ENCODE assay signal across 8 cellular contexts in the genomic region with DNA sequence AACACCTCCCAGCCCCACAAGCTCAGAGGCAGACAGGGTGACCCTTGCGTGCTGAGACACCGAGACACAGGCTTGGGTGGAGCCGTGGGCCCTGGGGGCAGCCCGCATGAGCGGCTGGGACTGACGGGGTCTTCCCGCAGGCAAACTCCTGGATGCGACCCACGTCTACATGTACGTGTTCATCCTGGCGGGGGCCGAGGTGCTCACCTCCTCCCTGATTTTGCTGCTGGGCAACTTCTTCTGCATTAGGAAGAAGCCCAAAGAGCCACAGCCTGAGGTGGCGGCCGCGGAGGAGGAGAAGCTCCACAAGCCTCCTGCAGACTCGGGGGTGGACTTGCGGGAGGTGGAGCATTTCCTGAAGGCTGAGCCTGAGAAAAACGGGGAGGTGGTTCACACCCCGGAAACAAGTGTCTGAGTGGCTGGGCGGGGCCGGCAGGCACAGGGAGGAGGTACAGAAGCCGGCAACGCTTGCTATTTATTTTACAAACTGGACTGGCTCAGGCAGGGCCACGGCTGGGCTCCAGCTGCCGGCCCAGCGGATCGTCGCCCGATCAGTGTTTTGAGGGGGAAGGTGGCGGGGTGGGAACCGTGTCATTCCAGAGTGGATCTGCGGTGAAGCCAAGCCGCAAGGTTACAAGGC. TPM values are rescaled to one million over a fixed set of nuclear protein-coding genes. Genes with fewer than 3 reads are reported as not detected.
DNase-seq lines count a peak whose midpoint lies in the region; TF ChIP-seq lines count a peak whose summit lies in the region.

No MANE protein-coding gene starts in this region.

- H3K4me3 ChIP-seq in esophagus muscularis mucosa (peak overlapping the region; percentile 12 to 30 (median 18)), osteoblast (ENCODE audit: insufficient read depth, low read length) (no peak overlapping the region), uterus (peak overlapping the region in 1 of 2 donors; percentile 7)

- H3K27me3 ChIP-seq in esophagus muscularis mucosa (no peaks in the 10 kb centered on the region), osteoblast (ENCODE audit: insufficient read depth, low read length) (no peaks in the 10 kb centered on the region), uterus (no peaks in the 10 kb centered on the region)

- H3K27ac ChIP-seq in esophagus muscularis mucosa (replicated peaks in 1 of 4) (peak overlapping the region; percentile 81 to 89 (median 85)), osteoblast (ENCODE audit: low read depth, low read length) (peak overlapping the region; percentile 60), uterus (peak overlapping the region; percentile 86)

- H3K9me3 ChIP-seq in esophagus muscularis mucosa (no peaks in the 10 kb centered on the region), osteoblast (ENCODE audit: low read depth, low read length) (no peaks in the 10 kb centered on the region), uterus (no peaks in the 10 kb centered on the region)

- no peak overlapping the region for H2AFZ ChIP-seq in osteoblast (ENCODE audit: low read length)

- H3K36me3 ChIP-seq in esophagus muscularis mucosa (peaks cover 8 to 46% (median 37%) of the 10 kb centered on the region in 4 donors), osteoblast (ENCODE audit: insufficient read depth, low read length) (peaks cover 59% of the 10 kb centered on the region), uterus (no peaks in the 10 kb centered on the region)

- H4K20me1 ChIP-seq in osteoblast (ENCODE audit: insufficient read depth, low read length): peaks cover 96% of the 10 kb centered on the region

- peak overlapping the region; percentile 28 for H3K4me2 ChIP-seq in osteoblast (ENCODE audit: insufficient read depth, low read length)

- peaks cover 74% of the 10 kb centered on the region for H3K79me2 ChIP-seq in osteoblast (ENCODE audit: insufficient read depth, low read length)

- TF ChIP-seq POLR2A in esophagus muscularis mucosa (IDR thresholded peaks at IDR 0.05; ENCODE audit: low read depth): no peak
- peak in 1 of 2 donors; percentile 46 for TF ChIP-seq POLR2A in uterus (IDR thresholded peaks at IDR 0.05)

- intact Hi-C loops in esophagus muscularis mucosa (cut with DNase I) (loop anchor here (5.0 kb wide), 1 partner anchor 54 kb away; no protein-coding TSS in a partner anchor), uterus (cut with DNase I; ENCODE audit: low total_unique reads) (loop anchor here (10.0 kb wide), 1 partner anchor 86 kb away; no protein-coding TSS in a partner anchor)

- DNase-seq in DMS53 (lab: John Stamatoyannopoulos, UW): peak; percentile 93
- peak; percentile 62 for DNase-seq in NCI-H2227 (lab: John Stamatoyannopoulos, UW; ENCODE audit: unreplicated experiment)
- DNase-seq in activated T-cell treated with anti-CD3 and anti-CD28 coated beads for 48 hours (ENCODE audit: low read depth): peak; percentile 62
- no peak for DNase-seq in esophagus muscularis mucosa (ENCODE audit: extremely low spot score)
- peak; percentile 98 for DNase-seq in osteoblast (ENCODE audit: insufficient read length, low spot score, missing footprints)
- peak; percentile 82 to 84 for DNase-seq in uterus
- no peak for DNase-seq in NCI-H1048 (lab: John Stamatoyannopoulos, UW)
- DNase-seq in amniotic stem cell (lab: John Stamatoyannopoulos, UW): no peak

- WGBS in esophagus muscularis mucosa: 20% methylated on average over 11 of the region's 33 CpGs

- TF ChIP-seq EP300 in esophagus muscularis mucosa (IDR thresholded peaks at IDR 0.05): no peak

- H3K4me1 ChIP-seq in esophagus muscularis mucosa (peaks cover 74 to 96% (median 91%) of the 10 kb centered on the region in 4 donors), osteoblast (ENCODE audit: insufficient read depth, low read length) (peaks cover 38% of the 10 kb centered on the region), uterus (peaks cover 11 to 63% of the 10 kb centered on the region in 2 donors)

- TF ChIP-seq CTCF in esophagus muscularis mucosa (IDR thresholded peaks at IDR 0.05): no peak
- TF ChIP-seq CTCF in osteoblast (IDR thresholded peaks at IDR 0.05; ENCODE audit: extremely low read depth, low read depth, low read length): no peak
- TF ChIP-seq CTCF in uterus (IDR thresholded peaks at IDR 0.05): no peak

RNA-seq across cellular contexts. Expression of a gene that starts 9.8 kb away (rescaled TPM):
- total RNA-seq in esophagus muscularis mucosa: 10 to 100 TPM; 17.0 to 28.8 (median 23.4) TPM
- 129 and 222 TPM in 2 replicates for total RNA-seq in osteoblast
- total RNA-seq in uterus: 10 to 100 TPM in 2 of 4 donors, 1 to 10 TPM in 2; 1.5 to 28.6 (median 12.2) TPM

RNA-seq across cellular contexts. Expression of a gene that starts 26.0 kb away (rescaled TPM):
- total RNA-seq in esophagus muscularis mucosa: 10 to 100 TPM in 3 of 4 donors, 1 to 10 TPM in 1; 8.4 to 21.6 (median 16.4) TPM
- 21.0 and 25.9 TPM in 2 replicates for total RNA-seq in osteoblast
- total RNA-seq in uterus: 10 to 100 TPM in 2 of 4 donors, 1 to 10 TPM in 2; 4.4 to 88.2 (median 17.6) TPM

RNA-seq across cellular contexts. Expression of a gene that starts 34.8 kb away (rescaled TPM):
- 10 to 100 TPM; 47.2 to 65.5 (median 61.0) TPM for total RNA-seq in esophagus muscularis mucosa
- total RNA-seq in osteoblast: 45.4 and 50.3 TPM in 2 replicates
- 100 to 1,000 TPM in 1 of 4 donors, 10 to 100 TPM in 3; 16.5 to 173 (median 44.6) TPM for total RNA-seq in uterus

Comparison
In these comparisons a context has a peak if more than half of its experiments do, and no peak if none do; other contexts are left out.
1. DNase-seq: peak in DMS53 (single experiment), NCI-H2227 (single experiment), activated T-cell treated with anti-CD3 and anti-CD28 coated beads for 48 hours (single experiment), osteoblast (single experiment) and uterus (2 of 2); none in esophagus muscularis mucosa (single experiment), NCI-H1048 (single experiment) and amniotic stem cell (single experiment).
2. Peak in every context shown above with its lines, with median percentiles within 50 percentile points of each other: H3K27ac ChIP-seq.